In the genomic region with DNA sequence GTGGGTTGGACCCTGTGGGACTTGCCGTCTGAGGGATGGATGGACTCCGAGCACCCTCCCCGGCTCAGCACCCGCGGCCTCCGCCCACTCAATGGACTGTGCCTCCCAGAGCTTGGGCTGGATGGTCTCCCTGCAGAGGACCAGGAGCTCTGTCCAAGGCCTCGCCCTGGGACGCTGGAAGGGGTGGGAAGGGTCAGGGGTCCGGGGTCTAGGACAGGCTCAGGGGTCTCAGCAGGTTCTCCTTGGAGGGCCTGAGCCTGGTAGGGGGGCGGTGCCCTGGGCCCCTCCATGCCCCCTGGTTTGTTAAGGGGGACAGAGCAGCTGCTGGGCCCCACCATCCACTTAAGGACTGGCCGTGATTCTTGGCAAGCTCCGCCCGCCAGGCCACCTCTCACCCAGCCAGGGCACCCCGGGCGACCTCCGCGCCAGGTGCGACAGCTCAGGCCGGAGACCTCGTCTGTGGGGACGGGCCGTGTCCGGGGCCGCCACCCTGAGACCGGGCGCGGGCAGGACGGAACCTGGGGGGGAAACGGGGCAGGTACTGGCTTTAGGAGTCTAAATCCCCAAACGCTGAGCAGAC, we compare ENCODE assay signal across 8 cellular contexts. TPM values are rescaled to one million over a fixed set of nuclear protein-coding genes. Genes with fewer than 3 reads are reported as not detected.
DNase-seq lines count a peak whose midpoint lies in the region; ATAC-seq, FAIRE-seq and TF ChIP-seq lines count a peak whose summit lies in the region.

No MANE protein-coding gene starts in this region.

- H3K4me1 ChIP-seq in GM23338 (ENCODE audit: insufficient read depth) (no peaks in the 10 kb centered on the region), breast epithelium (peaks cover 0 to 6% of the 10 kb centered on the region in 2 donors), liver (ENCODE audit: control insufficient read depth in 4 of 4, insufficient read depth in 4 of 4, low read length in 3 of 4) (peaks cover 13 to 29% (median 20%) of the 10 kb centered on the region in 4 donors), subcutaneous abdominal adipose tissue (ENCODE audit: control insufficient read depth in 5 of 5, insufficient read depth in 5 of 5, low read length in 5 of 5) (peaks cover 0 to 44% (median 36%) of the 10 kb centered on the region in 5 donors)

- peak; percentile 24 for FAIRE-seq in GM12892 (lab: Jason Lieb, UNC)

- no peaks in the 10 kb centered on the region for H3K9me3 Mint-ChIP-seq in GM23338

- H3K27me3 ChIP-seq in GM23338 (ENCODE audit: insufficient read depth) (peaks cover 34% of the 10 kb centered on the region), breast epithelium (peaks cover 5 to 26% of the 10 kb centered on the region in 2 donors), liver (ENCODE audit: control insufficient read depth in 4 of 4, insufficient read depth in 4 of 4, low read length in 3 of 4) (peaks cover 0 to 2% (median 0%) of the 10 kb centered on the region in 4 donors), subcutaneous abdominal adipose tissue (ENCODE audit: control insufficient read depth in 5 of 5, insufficient read depth in 4 of 5, low read length in 5 of 5) (peaks cover 17 to 25% (median 20%) of the 10 kb centered on the region in 5 donors)

- H3K4me2 ChIP-seq in GM23338, result peak overlapping the region; percentile 85

- H3K9me3 ChIP-seq in breast epithelium, result no peaks in the 10 kb centered on the region
- no peaks in the 10 kb centered on the region for H3K9me3 ChIP-seq in liver (ENCODE audit: control insufficient read depth in 4 of 4, low read length in 3 of 4)
- H3K9me3 ChIP-seq in subcutaneous abdominal adipose tissue (ENCODE audit: control insufficient read depth in 5 of 5, low read length in 5 of 5), result no peaks in the 10 kb centered on the region

- H3K4me3 Mint-ChIP-seq in GM23338, result peak overlapping the region; percentile 52

- TF ChIP-seq POLR2A in GM12892 (IDR thresholded peaks at IDR 0.05; ENCODE audit: low read depth, low read length), result no peak
- TF ChIP-seq POLR2A in NB4 (IDR thresholded peaks at IDR 0.05; ENCODE audit: extremely low read depth, insufficient read length), result peak; percentile 17
- no peak for TF ChIP-seq POLR2A in breast epithelium (IDR thresholded peaks at IDR 0.05)

- intact Hi-C loops in breast epithelium (cut with DNase I; ENCODE audit: low total_unique reads), result no loop called here

- H3K9ac ChIP-seq in liver (ENCODE audit: low read depth in 1 of 2, low read length in 2 of 2) (peak overlapping the region; percentile 71 to 78), subcutaneous abdominal adipose tissue (ENCODE audit: low read length in 5 of 5) (peak overlapping the region in 4 of 5 donors; percentile 73 to 89 (median 81))

- peaks cover 9% of the 10 kb centered on the region; the same call in 1 of the 2 replicates for H4K20me1 ChIP-seq in GM23338 (replicated peaks; ENCODE audit: insufficient read depth)

- 11% methylated on average over 30 of the region's 30 CpGs for WGBS in liver

- H3K9me2 ChIP-seq in GM23338 (ENCODE audit: insufficient read depth), result no peaks in the 10 kb centered on the region

- H3K36me3 Mint-ChIP-seq in GM23338 (ENCODE audit: low read depth), result no peaks in the 10 kb centered on the region

- no peak for TF ChIP-seq RAD21 in liver (IDR thresholded peaks at IDR 0.05)

- no peak overlapping the region for H3K27ac Mint-ChIP-seq in GM23338

- H2AFZ ChIP-seq in GM23338, result no peak overlapping the region

- H3K27ac ChIP-seq in GM23338 (ENCODE audit: low read depth) (no peak overlapping the region), breast epithelium (peak overlapping the region; percentile 72 to 73), liver (ENCODE audit: low read depth in 1 of 2, low read length in 2 of 2) (peak overlapping the region; percentile 60 to 85), subcutaneous abdominal adipose tissue (ENCODE audit: low read depth, low read length) (no peak overlapping the region)

- no peaks in the 10 kb centered on the region for H3F3A ChIP-seq in GM23338 (replicated peaks; ENCODE audit: low read depth)

- no peaks in the 10 kb centered on the region for H3K79me2 ChIP-seq in GM23338 (replicated peaks; ENCODE audit: insufficient read depth)

- ATAC-seq in GM23338, result peak; percentile 15

- H3K4me3 ChIP-seq in GM23338 (peak overlapping the region; percentile 75), NB4 (ENCODE audit: low read depth, low read length) (peak overlapping the region; percentile 69), breast epithelium (peak overlapping the region; percentile 80 to 95 (median 87)), liver (ENCODE audit: low read depth in 1 of 3, low read length in 3 of 3) (peak overlapping the region; percentile 72 to 91 (median 78)), subcutaneous abdominal adipose tissue (ENCODE audit: low read depth in 1 of 5, low read length in 5 of 5) (peak overlapping the region; percentile 39 to 77 (median 66))

- DNase-seq in GM12892 (ENCODE audit: insufficient read length) (no peak), GM23338 (ENCODE audit: low spot score) (no peak), NB4 (ENCODE audit: low read depth) (peak; percentile 53), breast epithelium (ENCODE audit: low spot score in 2 of 2) (peak in 1 of 2 donors; percentile 52), DMS79 (lab: John Stamatoyannopoulos, UW) (no peak), DMS114 treated with DMSO at 0.1 percent for 48 hours (lab: John Stamatoyannopoulos, UW; ENCODE audit: unreplicated experiment) (no peak)

- no peaks in the 10 kb centered on the region for H3K36me3 ChIP-seq in GM23338 (ENCODE audit: insufficient read depth)
- no peaks in the 10 kb centered on the region for H3K36me3 ChIP-seq in breast epithelium
- H3K36me3 ChIP-seq in liver (ENCODE audit: control insufficient read depth in 4 of 4, insufficient read depth in 3 of 4, low read depth in 1 of 4, low read length in 3 of 4), result peaks cover 0 to 3% (median 1%) of the 10 kb centered on the region in 4 donors
- peaks cover 0 to 12% (median 5%) of the 10 kb centered on the region in 5 donors for H3K36me3 ChIP-seq in subcutaneous abdominal adipose tissue (ENCODE audit: control insufficient read depth in 5 of 5, insufficient read depth in 5 of 5, low read length in 5 of 5)

- peaks cover 38% of the 10 kb centered on the region for H3K27me3 Mint-ChIP-seq in GM23338 (ENCODE audit: insufficient read depth, low read depth, poor library complexity)

- peaks cover 8% of the 10 kb centered on the region; the same call in 2 of the 3 replicates for H3K4me1 Mint-ChIP-seq in GM23338

- TF ChIP-seq CTCF in GM23338 (conservative IDR thresholded peaks at IDR 0.05; ENCODE audit: low read depth in 2 of 2) (no peak), NB4 (IDR thresholded peaks at IDR 0.05; ENCODE audit: low read depth, low read length) (no peak), breast epithelium (IDR thresholded peaks at IDR 0.05) (no peak), liver (IDR thresholded peaks at IDR 0.05; ENCODE audit: low read depth, low read length, missing input control) (no peak)

TF ChIP-seq in GM23338, 12 proteins besides CTCF, POLR2A, EP300 and RAD21 (continues in another document):
- no peak for TF ChIP-seq JUNB (IDR thresholded peaks at IDR 0.05; ENCODE audit: unreplicated experiment)
- TF ChIP-seq ZNF114 (CRISPR knock-in tag; IDR thresholded peaks at IDR 0.05), result no peak
- TF ChIP-seq POLR2AphosphoS5 (IDR thresholded peaks at IDR 0.05; ENCODE audit: low read depth), result no peak; the same call in 1 of the 2 replicates
- TF ChIP-seq CREB1 (CRISPR knock-in tag; IDR thresholded peaks at IDR 0.05; ENCODE audit: low read depth), result no peak
- no peak for TF ChIP-seq EZH2phosphoT487 (IDR thresholded peaks at IDR 0.05; ENCODE audit: unreplicated experiment)
- no peak for TF ChIP-seq ZNF331 (CRISPR knock-in tag; IDR thresholded peaks at IDR 0.05; ENCODE audit: low read depth)
- no peak for TF ChIP-seq EZH2 (IDR thresholded peaks at IDR 0.05; ENCODE audit: low read depth, unreplicated experiment)

TF ChIP-seq in liver, 16 proteins besides CTCF, POLR2A, EP300 and RAD21:
- TF ChIP-seq EGR1 (IDR thresholded peaks at IDR 0.05; ENCODE audit: low read depth in 2 of 2), result peak in 1 of 2 donors; percentile 54
- TF ChIP-seq NR2F2 (IDR thresholded peaks at IDR 0.05), result no peak

RNA-seq across cellular contexts. Expression of a gene that starts 29.2 kb away (rescaled TPM):
- 27.5 TPM for polyA plus RNA-seq in GM12892 (2012; ENCODE audit: missing spikeins)
- total RNA-seq in GM23338 (2014; rRNA removed; shearing (Covaris generic)), result 24.2 and 31.6 TPM in 2 replicates
- polyA plus RNA-seq in GM23338 (2016; fragmentation: Nextera tagmentation; extraction: Ambion mirVana) (13.4 and 13.8 TPM in 2 replicates), liver (10 to 100 TPM; 12.4 to 17.2 TPM)
- total RNA-seq in breast epithelium (10 to 100 TPM; 49.8 to 63.7 (median 53.3) TPM), liver (10 to 100 TPM; 19.9 to 23.9 TPM)

RNA-seq across cellular contexts. Expression of a gene that starts 52.1 kb away (rescaled TPM):
- polyA plus RNA-seq in GM12892 (2012; ENCODE audit: missing spikeins), result 1.3 TPM
- 2.2 and 3.1 TPM in 2 replicates for total RNA-seq in GM23338 (2014; rRNA removed; shearing (Covaris generic))
- polyA plus RNA-seq in GM23338 (2016; fragmentation: Nextera tagmentation; extraction: Ambion mirVana), result 0.39 and 0.75 TPM in 2 replicates
- 1 to 10 TPM; 1.1 to 5.6 (median 2.3) TPM for total RNA-seq in breast epithelium
- 1 to 10 TPM in 1 of 2 donors, under 1 TPM in 1; 0.65 to 1.0 TPM for total RNA-seq in liver
- under 1 TPM; 0.31 to 0.68 TPM for polyA plus RNA-seq in liver

Comparison
In these comparisons a context has a peak if more than half of its experiments do, and no peak if none do; other contexts are left out.
1. H3K27ac ChIP-seq: peak in breast epithelium (2 of 2) and liver (2 of 2); none in GM23338 (single experiment) and subcutaneous abdominal adipose tissue (single experiment).
2. Peak in every context shown above with its lines, with median percentiles within 50 percentile points of each other: H3K4me3 ChIP-seq.